Comparison of ENCODE assay signal across 29 cellular contexts in the genomic region with DNA sequence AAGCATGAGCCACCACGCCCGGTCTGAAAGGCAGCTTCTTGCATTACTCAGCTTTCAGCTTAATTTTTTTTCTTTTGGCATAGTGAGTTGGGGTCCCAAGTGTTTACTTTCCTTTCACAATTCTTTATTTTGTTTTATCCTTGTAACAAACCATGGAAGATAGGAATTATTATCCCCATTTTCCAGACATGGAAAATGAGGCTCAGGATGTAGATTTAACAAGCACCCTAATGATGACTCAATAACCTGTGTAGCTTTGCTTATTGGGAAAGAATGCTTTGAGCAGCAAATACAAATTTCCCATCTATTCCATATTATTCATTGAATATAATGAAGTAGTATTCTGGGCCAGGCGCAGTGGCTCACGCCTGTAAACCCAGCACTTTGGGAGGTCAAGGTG.
"Had no signal": no experiment of that assay in that cellular context is flagged by ENCODE, and none has a peak within 500 bp of the region (broad histone marks: within the 10 kb centered on the region; RNA-seq: fewer than 3 reads in every experiment).

No MANE protein-coding gene starts in this region.

- H3K4me3 Mint-ChIP-seq: stimulated activated effector memory CD8-positive, alpha-beta T cell treated with anti-CD3 and anti-CD28 coated beads, Interleukin-12 subunit alpha, Interleukin-12 subunit beta, amount 100 ng/mL, for 72 hours; stimulated activated memory B cell treated with anti-CD40 and anti-IgM and Interleukin-4, amounts not matched to agents 10 μg/mL and 1 μg/mL and 100 μg/mL, for 72 hours; stimulated activated naive B cell treated with anti-CD40 and anti-IgM and Interleukin-4, amounts not matched to agents 10 μg/mL and 1 μg/mL and 100 μg/mL, for 72 hours; stimulated activated naive CD8-positive, alpha-beta T cell treated with anti-CD3 and anti-CD28 coated beads, Interleukin-15, amount 100 ng/mL, for 72 hours; stimulated activated naive CD8-positive, alpha-beta T cell treated with anti-CD3 and anti-CD28 coated beads, Interleukin-15, Interleukin-2, amounts not matched to agents 100 ng/mL and 50 ng/mL, for 24 hours; type B pancreatic cell had no signal

- H3K27ac Mint-ChIP-seq: stimulated activated effector memory CD8-positive, alpha-beta T cell treated with anti-CD3 and anti-CD28 coated beads, Interleukin-12 subunit alpha, Interleukin-12 subunit beta, amount 100 ng/mL, for 72 hours; stimulated activated memory B cell treated with anti-CD40 and anti-IgM and Interleukin-4, amounts not matched to agents 10 μg/mL and 1 μg/mL and 100 μg/mL, for 72 hours; stimulated activated naive B cell treated with anti-CD40 and anti-IgM and Interleukin-4, amounts not matched to agents 10 μg/mL and 1 μg/mL and 100 μg/mL, for 72 hours; stimulated activated naive CD8-positive, alpha-beta T cell treated with anti-CD3 and anti-CD28 coated beads, Interleukin-15, amount 100 ng/mL, for 72 hours; stimulated activated naive CD8-positive, alpha-beta T cell treated with anti-CD3 and anti-CD28 coated beads, Interleukin-15, Interleukin-2, amounts not matched to agents 100 ng/mL and 50 ng/mL, for 24 hours; type B pancreatic cell had no signal

- H3K4me3 ChIP-seq: stomach, suprapubic skin, testis, thoracic aorta, thyroid gland, tibial artery, tibial nerve, transverse colon, upper lobe of left lung, upper lobe of right lung, uterus, vagina had no signal

- H3K4me1 Mint-ChIP-seq: stimulated activated effector memory CD8-positive, alpha-beta T cell treated with anti-CD3 and anti-CD28 coated beads, Interleukin-12 subunit alpha, Interleukin-12 subunit beta, amount 100 ng/mL, for 72 hours; stimulated activated memory B cell treated with anti-CD40 and anti-IgM and Interleukin-4, amounts not matched to agents 10 μg/mL and 1 μg/mL and 100 μg/mL, for 72 hours; stimulated activated naive B cell treated with anti-CD40 and anti-IgM and Interleukin-4, amounts not matched to agents 10 μg/mL and 1 μg/mL and 100 μg/mL, for 72 hours; stimulated activated naive CD8-positive, alpha-beta T cell treated with anti-CD3 and anti-CD28 coated beads, Interleukin-15, amount 100 ng/mL, for 72 hours had no signal

- H3K27me3 Mint-ChIP-seq: stimulated activated naive CD8-positive, alpha-beta T cell treated with anti-CD3 and anti-CD28 coated beads, Interleukin-15, amount 100 ng/mL, for 72 hours; stimulated activated naive CD8-positive, alpha-beta T cell treated with anti-CD3 and anti-CD28 coated beads, Interleukin-15, Interleukin-2, amounts not matched to agents 100 ng/mL and 50 ng/mL, for 24 hours had no signal

- H3K36me3 Mint-ChIP-seq: stimulated activated effector memory CD8-positive, alpha-beta T cell treated with anti-CD3 and anti-CD28 coated beads, Interleukin-12 subunit alpha, Interleukin-12 subunit beta, amount 100 ng/mL, for 72 hours; stimulated activated memory B cell treated with anti-CD40 and anti-IgM and Interleukin-4, amounts not matched to agents 10 μg/mL and 1 μg/mL and 100 μg/mL, for 72 hours; stimulated activated naive B cell treated with anti-CD40 and anti-IgM and Interleukin-4, amounts not matched to agents 10 μg/mL and 1 μg/mL and 100 μg/mL, for 72 hours; type B pancreatic cell had no signal

- H3K9me3 Mint-ChIP-seq: stimulated activated effector memory CD8-positive, alpha-beta T cell treated with anti-CD3 and anti-CD28 coated beads, Interleukin-12 subunit alpha, Interleukin-12 subunit beta, amount 100 ng/mL, for 72 hours; stimulated activated naive CD8-positive, alpha-beta T cell treated with anti-CD3 and anti-CD28 coated beads, Interleukin-15, Interleukin-2, amounts not matched to agents 100 ng/mL and 50 ng/mL, for 24 hours; type B pancreatic cell had no signal

- DNase-seq: stimulated activated CD4-positive, alpha-beta T cell treated with anti-CD3 and anti-CD28 coated beads, Interleukin-2, amount 100 ng/mL, for 48 hours; stimulated activated CD4-positive, alpha-beta T cell treated with anti-CD3 and anti-CD28 coated beads, Interleukin-4, amount 100 ng/mL, for 1 hour; stimulated activated CD4-positive, alpha-beta T cell treated with anti-CD3 and anti-CD28 coated beads, Interleukin-4, amount 100 ng/mL, for 24 hours; stimulated activated CD4-positive, alpha-beta T cell treated with anti-CD3 and anti-CD28 coated beads, Interleukin-4, amount 100 ng/mL, for 4 hours; stimulated activated CD8-positive, alpha-beta memory T cell treated with anti-CD3 and anti-CD28 coated beads, Interleukin-4, amount 100 ng/mL, for 48 hours; stimulated activated naive B cell treated with anti-CD40 and anti-IgM and Interleukin-4, amounts not matched to agents 10 μg/mL and 1 μg/mL and 100 μg/mL, for 72 hours; stimulated activated naive CD4-positive, alpha-beta T cell; stimulated activated naive CD4-positive, alpha-beta T cell treated with Interleukin-2 at 50 U/mL for 16 hours; stimulated activated naive CD8-positive, alpha-beta T cell treated with anti-CD3 and anti-CD28 coated beads, Interleukin-15, amount 100 ng/mL, for 72 hours; stimulated activated naive CD8-positive, alpha-beta T cell treated with anti-CD3 and anti-CD28 coated beads, Interleukin-15, Interleukin-2, amounts not matched to agents 100 U/mL and 50 U/mL, for 24 hours; stomach; substantia nigra; testis; thyroid gland; tibial artery; transverse colon; trophoblast cell; upper lobe of left lung; upper lobe of right lung; uterus had no signal

- FAIRE-seq: urothelium cell line had no signal

- ATAC-seq: stimulated activated effector memory CD8-positive, alpha-beta T cell treated with anti-CD3 and anti-CD28 coated beads, Interleukin-12 subunit alpha, Interleukin-12 subunit beta, amount 100 ng/mL, for 72 hours; stimulated activated memory B cell treated with anti-CD40 and anti-IgM and Interleukin-4, amounts not matched to agents 10 μg/mL and 1 μg/mL and 100 μg/mL, for 72 hours; stimulated activated naive B cell treated with anti-CD40 and anti-IgM and Interleukin-4, amounts not matched to agents 10 μg/mL and 1 μg/mL and 100 μg/mL, for 72 hours; stimulated activated naive CD8-positive, alpha-beta T cell treated with anti-CD3 and anti-CD28 coated beads, Interleukin-15, amount 100 ng/mL, for 72 hours; stimulated activated naive CD8-positive, alpha-beta T cell treated with anti-CD3 and anti-CD28 coated beads, Interleukin-15, Interleukin-2, amounts not matched to agents 100 U/mL and 50 U/mL, for 24 hours; upper lobe of right lung had no signal

- H3K9me3 ChIP-seq: stomach, suprapubic skin, testis, thoracic aorta, thyroid gland, tibial artery, tibial nerve, transverse colon, upper lobe of left lung, upper lobe of right lung, uterus, vagina had no signal

- H3K27me3 ChIP-seq: stomach, suprapubic skin, testis, thyroid gland, tibial nerve, transverse colon, upper lobe of left lung, upper lobe of right lung, uterus, vagina had no signal

- H3K27ac ChIP-seq: stomach, suprapubic skin, testis, thoracic aorta, thyroid gland, tibial artery, tibial nerve, transverse colon, upper lobe of left lung, upper lobe of right lung, uterus, vagina had no signal

- H3K4me1 ChIP-seq: stomach, suprapubic skin, testis, thyroid gland, tibial artery, tibial nerve, upper lobe of left lung, upper lobe of right lung, uterus, vagina had no signal

- H3K36me3 ChIP-seq: stomach, suprapubic skin, thoracic aorta, thyroid gland, tibial artery, tibial nerve, transverse colon, upper lobe of left lung, upper lobe of right lung, uterus, vagina had no signal
